ENCODE assay signal across 24 cellular contexts in the genomic region with DNA sequence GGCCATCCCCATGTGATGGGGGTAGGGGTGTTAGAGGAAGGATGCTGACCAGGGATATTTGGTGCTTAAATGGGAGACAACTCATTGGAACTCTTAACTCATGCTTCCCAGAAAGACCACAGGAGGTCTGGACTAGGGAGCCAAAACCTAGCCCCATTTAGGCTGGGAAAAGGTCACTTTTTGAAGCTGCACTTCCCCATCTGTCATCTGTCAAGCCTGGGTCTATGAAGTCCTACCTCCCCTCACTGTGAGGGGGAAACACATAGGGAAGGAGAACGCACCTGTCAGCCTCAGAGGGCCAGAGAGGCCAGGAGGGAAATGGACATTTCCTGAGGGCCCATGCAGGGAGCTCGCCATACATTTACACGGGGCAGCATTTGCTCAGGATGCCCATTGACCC.
"Had no signal": no experiment of that assay in that cellular context is flagged by ENCODE, and none has a peak within 500 bp of the region (broad histone marks: within the 10 kb centered on the region; RNA-seq: fewer than 3 reads in every experiment).

No MANE protein-coding gene starts in this region.

- H3K4me1 ChIP-seq: colonic mucosa, pancreas had no signal

- H3K27me3 Mint-ChIP-seq: naive B cell had no signal

- H3K9me3 ChIP-seq: colonic mucosa, esophagus squamous epithelium, heart right ventricle, lower lobe of right lung, neutrophil, pancreas, stomach, thyroid gland, vagina had no signal

- H3K9me3 Mint-ChIP-seq: immature natural killer cell; natural killer cell treated with Interleukin-12 subunit alpha and Interleukin-12 subunit beta and Interleukin-15 and Interleukin-18, amount 100 ng/mL, for 72 hours; neural crest cell; stimulated activated effector memory CD8-positive, alpha-beta T cell treated with anti-CD3 and anti-CD28 coated beads, Interleukin-12 subunit alpha, Interleukin-12 subunit beta, amount 100 ng/mL, for 72 hours had no signal

- H3K27ac ChIP-seq: colonic mucosa, esophagus squamous epithelium, heart right ventricle, lower lobe of right lung, neutrophil, pancreas, stomach, thyroid gland, vagina had no signal

- H3K27ac Mint-ChIP-seq: immature natural killer cell; naive B cell; natural killer cell treated with Interleukin-12 subunit alpha and Interleukin-12 subunit beta and Interleukin-15 and Interleukin-18, amount 100 ng/mL, for 72 hours; stimulated activated effector memory CD8-positive, alpha-beta T cell treated with anti-CD3 and anti-CD28 coated beads, Interleukin-12 subunit alpha, Interleukin-12 subunit beta, amount 100 ng/mL, for 72 hours had no signal

- H3K36me3 ChIP-seq: colonic mucosa, esophagus squamous epithelium, heart right ventricle, lower lobe of right lung, neutrophil, pancreas, stomach, thyroid gland, vagina had no signal

- H3K36me3 Mint-ChIP-seq: naive B cell; natural killer cell treated with Interleukin-12 subunit alpha and Interleukin-12 subunit beta and Interleukin-15 and Interleukin-18, amount 100 ng/mL, for 72 hours; stimulated activated effector memory CD8-positive, alpha-beta T cell treated with anti-CD3 and anti-CD28 coated beads, Interleukin-12 subunit alpha, Interleukin-12 subunit beta, amount 100 ng/mL, for 72 hours had no signal

- H3K4me1 Mint-ChIP-seq: immature natural killer cell, naive B cell had no signal

- DNase-seq: colonic mucosa; dermis blood vessel endothelial cell; effector memory CD4-positive, alpha-beta T cell; erythroblast; esophagus squamous epithelium; foreskin melanocyte; glutamatergic neuron; heart right ventricle; hypothalamus; immature natural killer cell; left ventricle myocardium superior; lower lobe of right lung; naive B cell; pancreas; stimulated activated CD4-positive, alpha-beta T cell treated with anti-CD3 and anti-CD28 coated beads, Interleukin-4, amount 100 ng/mL, for 24 hours; stimulated activated naive CD4-positive, alpha-beta T cell treated with Interleukin-2 at 50 U/mL for 16 hours; stomach; thyroid gland; trophoblast cell had no signal

- H3K4me3 Mint-ChIP-seq: immature natural killer cell; naive B cell; natural killer cell treated with Interleukin-12 subunit alpha and Interleukin-12 subunit beta and Interleukin-15 and Interleukin-18, amount 100 ng/mL, for 72 hours; neural crest cell; stimulated activated effector memory CD8-positive, alpha-beta T cell treated with anti-CD3 and anti-CD28 coated beads, Interleukin-12 subunit alpha, Interleukin-12 subunit beta, amount 100 ng/mL, for 72 hours had no signal

- H3K27me3 ChIP-seq: colonic mucosa, esophagus squamous epithelium, neutrophil, pancreas, stomach, thyroid gland, vagina had no signal

- H3K4me3 ChIP-seq: colonic mucosa, esophagus squamous epithelium, heart right ventricle, lower lobe of right lung, pancreas, stomach, thyroid gland, vagina had no signal
